1 cellular context compared by ENCODE assay signal in the genomic region with DNA sequence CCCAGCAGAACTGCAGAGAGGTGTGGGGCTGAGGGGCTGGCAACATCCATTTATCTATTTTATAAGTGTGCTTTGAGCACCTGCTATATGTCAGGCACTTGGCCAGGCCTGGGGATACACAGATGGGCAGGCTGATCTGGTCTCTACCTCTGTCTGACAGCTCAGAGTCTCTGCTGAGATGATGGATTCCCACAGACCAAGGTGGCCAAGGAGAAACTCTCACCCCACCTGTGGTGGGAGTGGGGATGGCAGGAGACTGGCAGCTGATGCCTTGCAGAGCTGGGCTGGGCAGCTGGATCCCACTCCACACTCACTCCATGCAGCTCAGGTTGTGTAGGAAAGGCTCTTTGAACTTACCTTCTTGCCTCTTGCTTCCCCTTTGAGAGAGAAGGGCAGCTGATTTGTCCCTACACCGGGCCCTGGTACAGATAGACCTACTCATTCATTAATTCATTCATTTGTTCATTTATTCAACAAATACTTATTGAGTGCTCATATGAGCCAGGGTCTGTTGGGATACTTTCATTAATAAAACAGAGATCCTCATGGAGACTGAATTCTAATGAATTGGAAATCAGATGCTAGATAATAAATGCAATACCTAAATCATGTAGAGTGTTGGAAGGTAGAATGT.
TF ChIP-seq lines count a peak whose summit lies in the region.

No MANE protein-coding gene starts in this region.

TF ChIP-seq in K562, 482 proteins besides CTCF, POLR2A, EP300 and RAD21:
- TF ChIP-seq KLF16 (IDR thresholded peaks at IDR 0.05) (no peak), GABPB1 (CRISPR knock-in tag; IDR thresholded peaks at IDR 0.05) (no peak), SNIP1 (IDR thresholded peaks at IDR 0.05; ENCODE audit: low read depth) (no peak), ZC3H4 (CRISPR knock-in tag; IDR thresholded peaks at IDR 0.05; ENCODE audit: borderline replicate concordance) (no peak), ZNF318 (IDR thresholded peaks at IDR 0.05; ENCODE audit: borderline replicate concordance in 1 of 2, low read depth in 1 of 2) (no peak), FOXA3 (CRISPR knock-in tag; conservative IDR thresholded peaks at IDR 0.05 in 1 of 2, IDR thresholded peaks at IDR 0.05 in 1 of 2) (no peak), KLF13 (tag; IDR thresholded peaks at IDR 0.05; ENCODE audit: borderline replicate concordance, low read depth) (no peak), ZNF121 (CRISPR knock-in tag; conservative IDR thresholded peaks at IDR 0.05) (peak; percentile 58), GTF2A2 (tag; IDR thresholded peaks at IDR 0.05) (no peak), ZNF24 (IDR thresholded peaks at IDR 0.05) (peak; percentile 91), NFRKB (IDR thresholded peaks at IDR 0.05; ENCODE audit: low read depth) (no peak), XRCC3 (IDR thresholded peaks at IDR 0.05) (no peak), PRPF4 (IDR thresholded peaks at IDR 0.05; ENCODE audit: insufficient read depth, low read depth, low read length, poor library complexity, severe bottlenecking) (no peak), MBD2 (IDR thresholded peaks at IDR 0.05; ENCODE audit: borderline replicate concordance, low read depth) (no peak)
- TF ChIP-seq, protein P1, sequence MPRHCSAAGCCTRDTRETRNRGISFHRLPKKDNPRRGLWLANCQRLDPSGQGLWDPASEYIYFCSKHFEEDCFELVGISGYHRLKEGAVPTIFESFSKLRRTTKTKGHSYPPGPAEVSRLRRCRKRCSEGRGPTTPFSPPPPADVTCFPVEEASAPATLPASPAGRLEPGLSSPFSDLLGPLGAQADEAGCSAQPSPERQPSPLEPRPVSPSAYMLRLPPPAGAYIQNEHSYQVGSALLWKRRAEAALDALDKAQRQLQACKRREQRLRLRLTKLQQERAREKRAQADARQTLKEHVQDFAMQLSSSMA (CRISPR knock-in tag; IDR thresholded peaks at IDR 0.05), result no peak
